In the genomic region with DNA sequence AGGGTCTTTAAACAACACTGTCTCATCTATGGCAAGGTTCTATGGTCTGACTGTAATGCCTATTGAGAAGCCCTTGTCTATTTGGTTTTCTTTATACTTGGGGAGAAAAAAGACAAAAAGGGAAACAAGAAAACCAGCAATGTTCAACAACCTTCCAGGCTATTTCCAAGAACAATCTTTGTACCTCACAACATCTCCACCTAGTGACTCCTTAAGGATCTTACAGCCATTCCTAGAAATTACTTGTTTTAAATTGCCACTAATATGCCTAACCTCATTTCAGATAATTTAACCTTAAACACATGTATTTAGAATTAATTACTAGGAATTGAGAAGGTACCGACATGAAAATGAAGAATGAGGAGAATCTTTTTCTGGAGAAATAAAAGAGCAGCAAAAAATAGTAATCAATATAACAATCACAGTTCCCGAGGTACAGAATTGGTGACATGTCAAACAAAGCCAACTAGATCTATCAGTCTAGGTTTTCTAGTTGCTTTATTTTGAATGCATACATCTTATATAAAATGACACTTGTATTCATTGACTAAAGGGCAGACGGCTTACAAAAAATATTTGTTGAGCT, we compare ENCODE assay signal across 9 cellular contexts. TPM values are rescaled to one million over a fixed set of nuclear protein-coding genes. Genes with fewer than 3 reads are reported as not detected.
DNase-seq lines count a peak whose midpoint lies in the region; ATAC-seq, FAIRE-seq and TF ChIP-seq lines count a peak whose summit lies in the region.
"Had no signal": no experiment of that assay in that cellular context is flagged by ENCODE, and none has a peak within 500 bp of the region (broad histone marks: within the 10 kb centered on the region; RNA-seq: fewer than 3 reads in every experiment).

No MANE protein-coding gene starts in this region.

- H3K36me3 Mint-ChIP-seq in HFFc6 (ENCODE audit: low read depth) = no peaks in the 10 kb centered on the region

- peaks cover 4% of the 10 kb centered on the region; the same call in 1 of the 2 replicates for H3K9me3 Mint-ChIP-seq in HFFc6

- TF ChIP-seq CTCF in HFFc6 (IDR thresholded peaks at IDR 0.05) = peak; percentile 68
- peak; percentile 58 for TF ChIP-seq CTCF in kidney epithelial cell (IDR thresholded peaks at IDR 0.05; ENCODE audit: insufficient read depth, low read length, poor library complexity, severe bottlenecking)

- ATAC-seq in GM18868 (IDR thresholded peaks at IDR 0.05; ENCODE audit: unreplicated experiment) = no peak

- no peak overlapping the region for H3K4me3 Mint-ChIP-seq in HFFc6

- H3K27me3 ChIP-seq in kidney epithelial cell (ENCODE audit: control insufficient read depth, insufficient read depth, low read length) = no peaks in the 10 kb centered on the region

- no peaks in the 10 kb centered on the region; the same call in 1 of the 2 replicates for H3K27me3 Mint-ChIP-seq in HFFc6 (ENCODE audit: insufficient read depth)

- FAIRE-seq in GM19239 (lab: Jason Lieb, UNC) = no peak

- H3K36me3 ChIP-seq in kidney epithelial cell (ENCODE audit: control insufficient read depth, insufficient read depth, low read length) = no peaks in the 10 kb centered on the region

- no peaks in the 10 kb centered on the region for H3K4me1 Mint-ChIP-seq in HFFc6 (ENCODE audit: low read depth)

- no peak overlapping the region for H3K4me3 ChIP-seq in kidney epithelial cell (ENCODE audit: low read depth, low read length)

- H3K27ac Mint-ChIP-seq in HFFc6 = no peak overlapping the region

- DNase-seq in AG08396 (ENCODE audit: low spot score) (peak; percentile 48), HFFc6 (peak; percentile 19), astrocyte of the hippocampus (ENCODE audit: low read depth, low spot score) (peak; percentile 48), kidney epithelial cell (ENCODE audit: low read depth) (no peak), activated gamma-delta T cell (lab: John Stamatoyannopoulos, UW) (no peak), GM19239 (ENCODE audit: insufficient read length, low spot score) (no peak), NCI-H2171 treated with DMSO at 0.1 percent for 48 hours (lab: John Stamatoyannopoulos, UW) (no peak)

RNA-seq across cellular contexts. Expression of a gene that starts 1.6 kb away (rescaled TPM):
- not detected for total RNA-seq in HFFc6 (2021; fragmentation: NEBNext Ultra II Directional; extraction: Animal tissue kit (Norgen Biotek cat#: 25700))
- 0.04 and 0.21 TPM in 2 replicates for total RNA-seq in kidney epithelial cell
- total RNA-seq: skeletal muscle tissue had no signal

RNA-seq across cellular contexts. Expression of a gene that starts 35.7 kb away (rescaled TPM):
- total RNA-seq in HFFc6 (2021; fragmentation: NEBNext Ultra II Directional; extraction: Animal tissue kit (Norgen Biotek cat#: 25700)) = not detected
- 1.1 and 1.2 TPM in 2 replicates for total RNA-seq in kidney epithelial cell

Comparison
In these comparisons a context has a peak if more than half of its experiments do, and no peak if none do; other contexts are left out.
1. DNase-seq: peak in AG08396 (single experiment), HFFc6 (single experiment) and astrocyte of the hippocampus (single experiment); none in kidney epithelial cell (single experiment), activated gamma-delta T cell (single experiment), GM19239 (single experiment) and NCI-H2171 treated with DMSO at 0.1 percent for 48 hours (single experiment).